Comparison of ENCODE assay signal across 1 cellular context in the genomic region with DNA sequence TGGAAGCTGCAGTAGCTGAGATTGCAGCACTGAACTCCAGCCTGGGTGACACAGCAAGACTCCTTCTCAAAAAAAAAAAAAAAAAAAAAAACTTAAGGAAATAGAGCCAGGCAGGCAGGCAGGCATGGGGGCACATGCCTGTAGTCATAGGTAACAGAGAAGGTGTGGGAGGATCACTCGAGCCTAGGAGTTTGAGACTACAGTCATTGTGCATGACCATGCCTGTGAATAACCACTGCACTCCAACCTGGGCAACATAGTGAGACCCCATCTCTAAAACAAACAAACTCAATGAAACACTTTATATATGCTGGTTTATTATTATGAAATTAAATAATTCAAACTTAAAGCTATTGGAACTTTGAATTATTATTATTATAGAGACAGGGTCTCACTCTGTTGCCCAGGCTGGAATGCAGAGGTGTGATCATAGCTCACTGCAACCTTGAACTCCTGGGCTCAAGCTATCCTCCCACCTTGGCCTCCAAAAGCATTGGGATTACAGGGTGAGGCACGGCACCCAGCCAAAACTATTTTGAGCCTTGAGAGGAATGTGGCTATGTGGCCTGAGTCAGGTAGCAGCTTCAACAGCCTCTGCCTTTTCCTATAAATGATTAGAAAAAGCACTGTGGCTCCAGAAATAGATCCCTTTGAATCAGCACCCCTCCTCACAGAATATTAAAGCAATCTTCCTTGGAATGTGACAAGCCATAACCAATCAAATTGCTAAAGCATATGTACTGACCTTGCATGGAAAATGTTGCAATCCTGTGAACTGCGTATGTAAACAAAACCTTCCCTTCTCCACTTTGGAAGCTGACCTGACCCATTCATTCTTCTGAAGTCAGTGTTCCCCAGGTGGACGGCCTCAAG.
TF ChIP-seq lines count a peak whose summit lies in the region.

No MANE protein-coding gene starts in this region.

TF ChIP-seq in liver, 16 proteins besides CTCF, POLR2A, EP300 and RAD21 (continued from another document):
- TF ChIP-seq, protein P1, sequence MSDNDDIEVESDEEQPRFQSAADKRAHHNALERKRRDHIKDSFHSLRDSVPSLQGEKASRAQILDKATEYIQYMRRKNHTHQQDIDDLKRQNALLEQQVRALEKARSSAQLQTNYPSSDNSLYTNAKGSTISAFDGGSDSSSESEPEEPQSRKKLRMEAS (IDR thresholded peaks at IDR 0.05): peak; percentile 65
